In genomic region chr7:41788556-41788955, GRCh38 we compare ENCODE assay signal across 19 cellular contexts.
"Had no signal": no experiment of that assay in that cellular context is flagged by ENCODE, and none has a peak within 500 bp of the region (broad histone marks: within the 10 kb centered on the region; RNA-seq: fewer than 3 reads in every experiment).

No MANE protein-coding gene starts in this region.

- H3K27ac ChIP-seq: adrenal gland, prostate gland, sigmoid colon had no signal

- H3K4me1 ChIP-seq: prostate gland had no signal

- ATAC-seq: left lobe of liver; mucosa of descending colon; naive thymus-derived CD8-positive, alpha-beta T cell; stimulated activated naive CD8-positive, alpha-beta T cell treated with anti-CD3 and anti-CD28 coated beads, Interleukin-15, Interleukin-2, amounts not matched to agents 100 U/mL and 50 U/mL, for 24 hours; T-helper 17 cell had no signal

- H3K9me3 ChIP-seq: adrenal gland, mucosa of descending colon, prostate gland, sigmoid colon had no signal

- DNase-seq: activated B cell treated with CpG ODN at 0.5 μM for 24 hours; activated CD4-positive, alpha-beta T cell treated with anti-CD3 and anti-CD28 coated beads, Interleukin-2, amount 10 ng/mL, durations not matched to agents 7 days and 5 days; activated CD8-positive, alpha-beta memory T cell treated with anti-CD3 and anti-CD28 coated beads for 24 hours; activated naive CD4-positive, alpha-beta T cell treated with anti-CD3 and anti-CD28 coated beads, Interleukin-2, amount 50 U/mL, for 16 hours; adrenal gland; cortex of kidney; effector CD8-positive, alpha-beta T cell; erythroblast; glutamatergic neuron; mucosa of descending colon; naive thymus-derived CD8-positive, alpha-beta T cell; occipital lobe; sigmoid colon; stimulated activated CD4-positive, alpha-beta T cell treated with anti-CD3 and anti-CD28 coated beads, Interleukin-12 subunit alpha, Interleukin-12 subunit beta, amount 100 ng/mL, for 4 hours; stimulated activated CD4-positive, alpha-beta T cell treated with anti-CD3 and anti-CD28 coated beads, Interleukin-2, amount 100 ng/mL, for 48 hours; stimulated activated naive CD8-positive, alpha-beta T cell treated with anti-CD3 and anti-CD28 coated beads, Interleukin-15, Interleukin-2, amounts not matched to agents 100 U/mL and 50 U/mL, for 24 hours; T-helper 17 cell had no signal

- H3K27me3 ChIP-seq: adrenal gland, sigmoid colon had no signal

- H3K4me3 ChIP-seq: adrenal gland, mucosa of descending colon, prostate gland, sigmoid colon had no signal

- H3K36me3 ChIP-seq: adrenal gland, prostate gland, sigmoid colon had no signal
